Comparison of ENCODE assay signal across 8 cellular contexts in genomic region chr3:49351521-49352011, GRCh38. TPM values are rescaled to one million over a fixed set of nuclear protein-coding genes. Genes with fewer than 3 reads are reported as not detected.
DNase-seq lines count a peak whose midpoint lies in the region; ATAC-seq and TF ChIP-seq lines count a peak whose summit lies in the region.

No MANE protein-coding gene starts in this region.

- H3K36me3 ChIP-seq in Loucy (ENCODE audit: insufficient read depth, low read length) (peaks cover 6% of the 10 kb centered on the region; the same call in 1 of the 2 replicates), mesendoderm (ENCODE audit: control insufficient read depth, insufficient read depth, low read length) (peaks cover 1% of the 10 kb centered on the region)

- no peak overlapping the region for H2BK15ac ChIP-seq in mesendoderm (replicated peaks; ENCODE audit: low read depth)

- no peak overlapping the region for H4K8ac ChIP-seq in mesendoderm (ENCODE audit: low read depth, low read length)

- H2AFZ ChIP-seq in Loucy (ENCODE audit: low read length), result peak overlapping the region; percentile 21; the same call in 1 of the 2 replicates

- no peak overlapping the region for H3K27ac ChIP-seq in mesendoderm (ENCODE audit: low read depth, low read length)

- no peak overlapping the region for H3K23ac ChIP-seq in mesendoderm (ENCODE audit: low read length)

- no peaks in the 10 kb centered on the region for H3K9me2 ChIP-seq in Loucy (replicated peaks; ENCODE audit: low read depth, low read length)

- peaks cover 2% of the 10 kb centered on the region for H3K79me1 ChIP-seq in mesendoderm (ENCODE audit: low read length)

- H3K9me3 ChIP-seq in Loucy (ENCODE audit: insufficient read depth, low read depth, low read length), result no peaks in the 10 kb centered on the region

- no peak overlapping the region for H3K4ac ChIP-seq in mesendoderm (ENCODE audit: low read depth, low read length)

- H3K27me3 ChIP-seq in Loucy (ENCODE audit: insufficient read depth, low read length, poor library complexity, severe bottlenecking) (no peaks in the 10 kb centered on the region), mesendoderm (ENCODE audit: insufficient read depth, low read length, poor library complexity) (no peaks in the 10 kb centered on the region)

- no peak overlapping the region for H3K56ac ChIP-seq in mesendoderm (ENCODE audit: low read length)

- no CpG with 5 or more reads among the region's 1 CpG for WGBS in mesendoderm (ENCODE audit: extremely low coverage, insufficient coverage, low lambda C conversion rate)

- no peak overlapping the region for H3K4me3 ChIP-seq in AG04449 (ENCODE audit: low read depth, low read length)
- H3K4me3 ChIP-seq in Loucy (ENCODE audit: low read length, poor library complexity, severe bottlenecking), result no peak overlapping the region
- no peak overlapping the region for H3K4me3 ChIP-seq in cardiac fibroblast (replicated peaks in 1 of 2; ENCODE audit: low read depth in 2 of 2, low read length in 2 of 2)
- no peak overlapping the region for H3K4me3 ChIP-seq in mesendoderm (ENCODE audit: low read length)

- no peaks in the 10 kb centered on the region for H3F3A ChIP-seq in Loucy (ENCODE audit: low read depth)

- H3K79me2 ChIP-seq in Loucy (ENCODE audit: insufficient read depth, low read length), result peaks cover 2% of the 10 kb centered on the region; the same call in 1 of the 2 replicates
- H3K79me2 ChIP-seq in mesendoderm (ENCODE audit: control insufficient read depth, insufficient read depth, low read length), result peaks cover 2% of the 10 kb centered on the region

- H3K4me1 ChIP-seq in Loucy (ENCODE audit: insufficient read depth, low read length, poor library complexity, severe bottlenecking) (peaks cover 6% of the 10 kb centered on the region), mesendoderm (ENCODE audit: control insufficient read depth, low read depth, low read length) (no peaks in the 10 kb centered on the region)

- H2BK120ac ChIP-seq in mesendoderm (ENCODE audit: low read depth, low read length), result no peak overlapping the region

- ATAC-seq in GM18511 (IDR thresholded peaks at IDR 0.05; ENCODE audit: unreplicated experiment), result no peak

- TF ChIP-seq CTCF in AG04449 (IDR thresholded peaks at IDR 0.05; ENCODE audit: insufficient read depth, low read length, missing control alignments), result no peak
- TF ChIP-seq CTCF in Loucy (conservative IDR thresholded peaks at IDR 0.05; ENCODE audit: low read length), result no peak
- no peak for TF ChIP-seq CTCF in cardiac fibroblast (IDR thresholded peaks at IDR 0.05; ENCODE audit: low read depth, low read length)

- DNase-seq in AG04449 (ENCODE audit: low read depth, low spot score) (peak; percentile 77), cardiac fibroblast (ENCODE audit: low read depth in 2 of 2) (peak; percentile 80 to 90), mesendoderm (peak; percentile 32), NCI-H1048 (lab: John Stamatoyannopoulos, UW) (no peak), SHP77 treated with DMSO at 0.1 percent for 48 hours (lab: John Stamatoyannopoulos, UW) (no peak), ureter (ENCODE audit: low spot score) (no peak)

- no peak overlapping the region for H3K4me2 ChIP-seq in Loucy (ENCODE audit: low read depth, low read length, poor library complexity, severe bottlenecking)
- no peak overlapping the region for H3K4me2 ChIP-seq in mesendoderm (ENCODE audit: low read length)

- POLR2A ChIA-PET in AG04449 (lab: Yijun Ruan, JAX), result interaction anchor here (0.7 to 2.4 kb wide), 3 partner anchors 11 to 61 kb away, joined by 3 to 12 read pairs (median 4); partner anchors contain the start of genes RHOA, TCTA and USP4

- H3K9ac ChIP-seq in Loucy (ENCODE audit: low read depth, low read length, poor library complexity, severe bottlenecking) (peak overlapping the region; percentile 22), mesendoderm (ENCODE audit: low read length) (no peak overlapping the region)

- H4K20me1 ChIP-seq in Loucy (ENCODE audit: insufficient read depth, low read length, poor library complexity, severe bottlenecking), result no peaks in the 10 kb centered on the region

- no peak overlapping the region for H2AK5ac ChIP-seq in mesendoderm (ENCODE audit: low read length)

- CTCF ChIA-PET in AG04449 (lab: Yijun Ruan, JAX), result interaction anchor here (1.1 to 4.1 kb wide), 3 partner anchors 12 to 97 kb away, joined by 3 to 20 read pairs (median 18); partner anchors contain the start of genes NICN1 and USP4

- no peak overlapping the region for H2BK5ac ChIP-seq in mesendoderm (ENCODE audit: low read length)

- no peak overlapping the region for H3K18ac ChIP-seq in mesendoderm (ENCODE audit: low read length)

- H4K5ac ChIP-seq in mesendoderm (ENCODE audit: low read length), result no peak overlapping the region

RNA-seq across cellular contexts. Expression of gene GPX1, which starts 6.6 kb away (rescaled TPM):
- 252 TPM for polyA plus RNA-seq in mesendoderm (2013, experiment 1 of 2)
- 250 TPM for polyA plus RNA-seq in mesendoderm (2013, experiment 2 of 2)
- 270 TPM for total RNA-seq in ureter

RNA-seq across cellular contexts. Expression of gene USP4, which starts 11.7 kb away (rescaled TPM):
- polyA plus RNA-seq in mesendoderm (2013, experiment 1 of 2), result 20.3 TPM
- polyA plus RNA-seq in mesendoderm (2013, experiment 2 of 2), result 21.6 TPM
- 93.3 TPM for total RNA-seq in ureter

Comparison
In these comparisons a context has a peak if more than half of its experiments do, and no peak if none do; other contexts are left out.
1. DNase-seq: peak in AG04449 (single experiment), cardiac fibroblast (2 of 2) and mesendoderm (single experiment); none in NCI-H1048 (single experiment), SHP77 treated with DMSO at 0.1 percent for 48 hours (single experiment) and ureter (single experiment).